In the genomic region with DNA sequence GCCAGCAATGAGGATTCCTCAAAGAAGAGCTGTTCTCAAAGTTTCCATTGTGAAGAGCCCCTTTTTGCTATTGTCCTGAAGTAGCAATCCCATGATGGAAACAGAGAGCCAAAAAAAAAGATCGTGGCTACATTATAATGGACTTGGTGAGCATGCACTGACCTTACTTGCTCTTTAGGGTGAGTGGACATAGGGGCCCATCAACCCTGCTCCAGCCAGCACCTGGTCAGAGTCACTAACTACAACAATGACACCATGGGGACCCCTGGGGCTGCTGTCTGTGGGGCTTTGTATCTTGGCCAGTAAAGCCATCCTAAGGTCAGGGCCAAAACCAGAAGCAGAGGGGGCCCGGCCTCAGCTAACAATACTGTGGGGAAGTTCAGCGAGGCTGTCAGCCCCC, we compare ENCODE assay signal across 19 cellular contexts. TPM values are rescaled to one million over a fixed set of nuclear protein-coding genes. Genes with fewer than 3 reads are reported as not detected.
DNase-seq lines count a peak whose midpoint lies in the region; ATAC-seq, FAIRE-seq and TF ChIP-seq lines count a peak whose summit lies in the region.
"Had no signal": no experiment of that assay in that cellular context is flagged by ENCODE, and none has a peak within 500 bp of the region (broad histone marks: within the 10 kb centered on the region; RNA-seq: fewer than 3 reads in every experiment).

No MANE protein-coding gene starts in this region.

- H3K9me3 ChIP-seq in HepG2 (ENCODE audit: low read length): peaks cover 17% of the 10 kb centered on the region
- H3K9me3 ChIP-seq in right lobe of liver: no peaks in the 10 kb centered on the region
- peaks cover 7% of the 10 kb centered on the region for H3K9me3 ChIP-seq in endodermal cell (ENCODE audit: control insufficient read depth, low read length)
- peaks cover 0 to 25% (median 21%) of the 10 kb centered on the region in 8 donors for H3K9me3 ChIP-seq in spleen
- H3K9me3 ChIP-seq: Caco-2, HAP-1 had no signal

- TF ChIP-seq POLR2A in HepG2 (IDR thresholded peaks at IDR 0.05; ENCODE audit: insufficient read depth in 1 of 2, low read depth in 2 of 2, low read length in 2 of 2): no peak
- TF ChIP-seq POLR2A in right lobe of liver (IDR thresholded peaks at IDR 0.05): no peak
- TF ChIP-seq POLR2A in spleen (IDR thresholded peaks at IDR 0.05): no peak

- no peak overlapping the region for H3K4me3 Mint-ChIP-seq in endodermal cell
- H3K4me3 Mint-ChIP-seq: CD4-positive, alpha-beta T cell had no signal

- no peaks in the 10 kb centered on the region for H3K4me1 Mint-ChIP-seq in endodermal cell

- TF ChIP-seq CTCF in HepG2 (CRISPR knock-in tag; IDR thresholded peaks at IDR 0.05) (no peak), right lobe of liver (IDR thresholded peaks at IDR 0.05) (no peak), endodermal cell (conservative IDR thresholded peaks at IDR 0.05) (no peak), spleen (IDR thresholded peaks at IDR 0.05 in 8 of 11, conservative IDR thresholded peaks at IDR 0.05 in 3 of 11) (no peak)

- no peak for FAIRE-seq in HepG2 (lab: Jason Lieb, UNC)
- FAIRE-seq: A549, D721Med, G401.6, GM12891 had no signal

- in situ Hi-C loops in HepG2 (cut with HindIII; ENCODE audit: extremely low pct_ligation_motif_present, low pct_unique_long_range_greater_than_20kb): no loop called here

- TF ChIP-seq EP300 in HepG2 (IDR thresholded peaks at IDR 0.05; ENCODE audit: low read depth in 2 of 2, low read length in 2 of 2) (no peak), HepG2 (CRISPR knock-in tag; IDR thresholded peaks at IDR 0.05; ENCODE audit: borderline replicate concordance) (no peak)

- no peak for TF ChIP-seq RAD21 in HepG2 (CRISPR knock-in tag; IDR thresholded peaks at IDR 0.05)

- H3K79me2 ChIP-seq in HepG2 (ENCODE audit: insufficient read depth, low read length): no peaks in the 10 kb centered on the region

- peaks cover 2% of the 10 kb centered on the region for H3K36me3 Mint-ChIP-seq in endodermal cell (ENCODE audit: low read depth)

- POLR2A ChIA-PET in HepG2 (lab: Yijun Ruan, JAX): no interaction called here

- H4K20me1 ChIP-seq in HepG2 (ENCODE audit: insufficient read depth, low read length): no peaks in the 10 kb centered on the region

- DNase-seq in HepG2 (ENCODE audit: low spot score): no peak
- DNase-seq in right lobe of liver: no peak
- DNase-seq in endodermal cell: peak; percentile 41
- DNase-seq in substantia nigra (lab: John Stamatoyannopoulos, UW): no peak
- no peak for DNase-seq in activated CD8-positive, alpha-beta memory T cell treated with anti-CD3 and anti-CD28 coated beads for 24 hours
- no peak for DNase-seq in NCI-H82 (lab: John Stamatoyannopoulos, UW)
- DNase-seq in spleen: no peak
- DNase-seq: AML-193; Caco-2; CD4-positive, alpha-beta T cell; IMR-90 had no signal

- H3K4me1 ChIP-seq in HepG2 (ENCODE audit: insufficient read depth, low read length) (peaks cover 19% of the 10 kb centered on the region), right lobe of liver (no peaks in the 10 kb centered on the region), endodermal cell (ENCODE audit: control insufficient read depth, insufficient read depth, low read length) (no peaks in the 10 kb centered on the region), spleen (no peaks in the 10 kb centered on the region)

- peaks cover 24% of the 10 kb centered on the region for H3K9me3 Mint-ChIP-seq in endodermal cell

- H3K36me3 ChIP-seq in HepG2 (replicated peaks in 1 of 2; ENCODE audit: control insufficient read depth in 1 of 2, insufficient read depth in 2 of 2, low read length in 2 of 2) (no peaks in the 10 kb centered on the region), right lobe of liver (no peaks in the 10 kb centered on the region), endodermal cell (ENCODE audit: control insufficient read depth, insufficient read depth, low read length) (no peaks in the 10 kb centered on the region), spleen (no peaks in the 10 kb centered on the region)
- H3K36me3 ChIP-seq: HAP-1 had no signal

- H3K4me3 ChIP-seq in HepG2 (replicated peaks in 1 of 3; ENCODE audit: insufficient read depth in 1 of 3, low read depth in 2 of 3, low read length in 3 of 3): no peak overlapping the region
- no peak overlapping the region for H3K4me3 ChIP-seq in right lobe of liver
- H3K4me3 ChIP-seq in endodermal cell (ENCODE audit: low read length): no peak overlapping the region
- H3K4me3 ChIP-seq in spleen: no peak overlapping the region
- H3K4me3 ChIP-seq: A549, HAP-1 had no signal

- H3K27me3 ChIP-seq in HepG2 (ENCODE audit: control insufficient read depth in 1 of 2, insufficient read depth in 2 of 2, low read length in 2 of 2): no peaks in the 10 kb centered on the region; a peak in 1 of 5 replicates
- H3K27me3 ChIP-seq in right lobe of liver: no peaks in the 10 kb centered on the region
- no peaks in the 10 kb centered on the region for H3K27me3 ChIP-seq in endodermal cell (ENCODE audit: control insufficient read depth, insufficient read depth, low read length, poor library complexity, severe bottlenecking)
- peaks cover 0 to 13% (median 0%) of the 10 kb centered on the region in 7 donors for H3K27me3 ChIP-seq in spleen (replicated peaks in 1 of 7)

- H3K4me2 ChIP-seq in HepG2 (ENCODE audit: low read depth, low read length): 0 out of 2 replicates have a peak overlapping the region, but pooled peaks have one; percentile 7
- H3K4me2 ChIP-seq: A549 had no signal

- H3K27me3 Mint-ChIP-seq in endodermal cell (ENCODE audit: insufficient read depth): no peaks in the 10 kb centered on the region
- H3K27me3 Mint-ChIP-seq: CD4-positive, alpha-beta T cell had no signal

- CTCF ChIA-PET in HepG2 (lab: Yijun Ruan, JAX; ENCODE audit: low intra/inter-chr PET ratio, low total read pairs): no interaction called here

- H3K9ac ChIP-seq in HepG2 (ENCODE audit: insufficient read depth, low read depth, low read length) (no peak overlapping the region), endodermal cell (ENCODE audit: extremely low read depth, low read length, poor library complexity, severe bottlenecking) (no peak overlapping the region)

- no peak overlapping the region for H3K27ac Mint-ChIP-seq in endodermal cell
- H3K27ac Mint-ChIP-seq: CD4-positive, alpha-beta T cell had no signal

- intact Hi-C loops in HepG2 (cut with micrococcal nuclease; ENCODE audit: unreplicated experiment): no loop called here
- intact Hi-C loops in right lobe of liver (cut with DNase I): no loop called here
- intact Hi-C loops in spleen (cut with DNase I; ENCODE audit: low total_unique reads): no loop called here

- ATAC-seq in HepG2 (peak; percentile 60), right lobe of liver (no peak)
- ATAC-seq: A549 had no signal

- no peak overlapping the region for H3K27ac ChIP-seq in HepG2 (ENCODE audit: extremely low read length, insufficient read depth, low read length)
- H3K27ac ChIP-seq in right lobe of liver: no peak overlapping the region
- H3K27ac ChIP-seq in endodermal cell (ENCODE audit: low read depth, low read length): no peak overlapping the region
- peak overlapping the region; percentile 89 for H3K27ac ChIP-seq in substantia nigra (ENCODE audit: low read depth, low read length, poor library complexity, severe bottlenecking)
- H3K27ac ChIP-seq in spleen: no peak overlapping the region
- H3K27ac ChIP-seq: 22Rv1, A549, C4-2B, HL-60 had no signal

- no TSS peak for BruUV-seq in HepG2 (replicated peaks; lab: Mats Ljungman, UMichigan)

- no peak overlapping the region for H2AFZ ChIP-seq in HepG2 (ENCODE audit: low read length)

- 18% methylated on average over 3 of the region's 3 CpGs for WGBS in HepG2 (ENCODE audit: low lambda C conversion rate)
- 78% methylated on average over 1 of the region's 3 CpGs for WGBS in right lobe of liver (ENCODE audit: insufficient coverage, low coverage, low lambda C conversion rate, missing lambda C conversion rate)
- 79 to 100% methylated on average over 1 to 3 of the region's 3 CpGs for WGBS in endodermal cell (ENCODE audit: insufficient coverage in 1 of 2, insufficient read length in 1 of 2), 2 experiments
- 60 to 91% (median 88%) methylated on average over 3 of the region's 3 CpGs for WGBS in spleen, 5 donors

TF ChIP-seq in HepG2, 621 proteins besides CTCF, POLR2A, EP300 and RAD21 (continues in another document):
- TF ChIP-seq, protein P1, sequence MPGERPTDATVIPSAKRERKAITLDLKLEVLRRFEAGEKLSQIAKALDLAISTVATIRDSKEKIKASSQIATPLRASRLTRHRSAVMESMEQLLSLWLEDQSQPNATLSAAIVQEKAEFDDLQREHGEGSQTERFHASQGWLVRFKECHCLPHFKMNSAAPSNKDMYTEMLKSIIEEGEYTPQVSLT (CRISPR knock-in tag; IDR thresholded peaks at IDR 0.05; ENCODE audit: borderline replicate concordance, low read depth): no peak
- TF ChIP-seq SOX13 (IDR thresholded peaks at IDR 0.05): no peak
- TF ChIP-seq SOX13 (CRISPR knock-in tag; conservative IDR thresholded peaks at IDR 0.05 in 1 of 2, IDR thresholded peaks at IDR 0.05 in 1 of 2): peak in 1 of 2 experiments; percentile 39; a peak in 1 of 4 replicates

RNA-seq across cellular contexts. Expression of a gene that starts 30.4 kb away (rescaled TPM):
- total RNA-seq in HepG2 (2016; rRNA removed; fragmentation: Illumina TruSeq; extraction: Trizol) (76.6 and 80.1 TPM in 2 replicates), right lobe of liver (10 to 100 TPM; 23.3 to 66.4 (median 50.0) TPM), endodermal cell (10 to 100 TPM; 46.2 to 48.9 TPM), spleen (10 to 100 TPM; 19.7 to 49.8 (median 35.3) TPM)
- 135 and 139 TPM in 2 replicates for total RNA-seq in HepG2 (2016; cell fraction: cytosol; rRNA removed; fragmentation: Illumina TruSeq; extraction: Trizol; ENCODE audit: low read depth)
- total RNA-seq in HepG2 (2016; cell fraction: insoluble cytoplasmic fraction; rRNA removed; fragmentation: Illumina TruSeq; extraction: Trizol): 71.2 and 81.9 TPM in 2 replicates
- 213 and 217 TPM in 2 replicates for total RNA-seq in HepG2 (2016; cell fraction: membrane; rRNA removed; fragmentation: Illumina TruSeq; extraction: Trizol)
- 41.7 and 48.3 TPM in 2 replicates for total RNA-seq in HepG2 (2016; cell fraction: nucleus; rRNA removed; fragmentation: Illumina TruSeq; extraction: Trizol)
- polyA plus RNA-seq in HepG2 (2011; rRNA removed) (41.6 and 56.0 TPM in 2 replicates), spleen (10 to 100 TPM; 20.7 to 23.3 (median 22.2) TPM)
- 53.2 and 57.4 TPM in 2 replicates for polyA plus RNA-seq in HepG2 (2011; cell fraction: cytosol; rRNA removed)
- polyA plus RNA-seq in HepG2 (2011; cell fraction: nucleus; rRNA removed): 15.9 and 18.4 TPM in 2 replicates
- 71.3 and 87.6 TPM in 2 replicates for polyA plus RNA-seq in HepG2 (2012)
- 296 and 305 TPM in 2 replicates for polyA plus RNA-seq in HepG2 (2016; cell fraction: cytosol; fragmentation: Illumina TruSeq; extraction: Trizol; ENCODE audit: low read depth)
- 113 and 114 TPM in 2 replicates for polyA plus RNA-seq in HepG2 (2016; cell fraction: insoluble cytoplasmic fraction; fragmentation: Illumina TruSeq; extraction: Trizol; ENCODE audit: low read depth)
- 280 and 289 TPM in 2 replicates for polyA plus RNA-seq in HepG2 (2016; cell fraction: membrane; fragmentation: Illumina TruSeq; extraction: Trizol; ENCODE audit: low read depth)
- 77.5 and 84.8 TPM in 2 replicates for polyA plus RNA-seq in HepG2 (2016; cell fraction: nucleus; fragmentation: Illumina TruSeq; extraction: Trizol; ENCODE audit: insufficient read depth, low read depth)
- 3.1 and 9.3 TPM in 2 replicates for polyA minus RNA-seq in HepG2 (2011; rRNA and poly(A)+ RNA removed; ENCODE audit: low replicate concordance)
- polyA minus RNA-seq in HepG2 (2011; cell fraction: cytosol; rRNA and poly(A)+ RNA removed): 17.1 and 18.2 TPM in 2 replicates
- 41.3 and 46.1 TPM in 2 replicates for polyA minus RNA-seq in HepG2 (2011; cell fraction: nucleus; rRNA and poly(A)+ RNA removed)
- 46.9 TPM for polyA plus RNA-seq in endodermal cell (2013, experiment 1 of 2)
- polyA plus RNA-seq in endodermal cell (2013, experiment 2 of 2): 43.4 TPM
